In genomic region chr1:2126331-2127180, GRCh38 we compare ENCODE assay signal across 11 cellular contexts.
DNase-seq lines count a peak whose midpoint lies in the region; ATAC-seq and TF ChIP-seq lines count a peak whose summit lies in the region.
"Had no signal": no experiment of that assay in that cellular context is flagged by ENCODE, and none has a peak within 500 bp of the region (broad histone marks: within the 10 kb centered on the region; RNA-seq: fewer than 3 reads in every experiment).

No MANE protein-coding gene starts in this region.

- CTCF ChIA-PET in HEK293 (lab: Yijun Ruan, JAX) = no interaction called here

- no peaks in the 10 kb centered on the region for H3K36me3 Mint-ChIP-seq in activated naive CD8-positive, alpha-beta T cell treated with anti-CD3 and anti-CD28 coated beads for 36 hours
- H3K36me3 Mint-ChIP-seq in memory B cell = no peaks in the 10 kb centered on the region

- H3K4me3 ChIP-seq in HEK293 (ENCODE audit: low read depth, low read length) = no peak overlapping the region
- H3K4me3 ChIP-seq: psoas muscle had no signal

- ATAC-seq in memory B cell (ENCODE audit: low read depth) (peak; percentile 68), GM18909 (IDR thresholded peaks at IDR 0.05; ENCODE audit: poor library complexity, unreplicated experiment) (no peak), GM18858 (IDR thresholded peaks at IDR 0.05; ENCODE audit: unreplicated experiment) (no peak), HG03108 (IDR thresholded peaks at IDR 0.05; ENCODE audit: unreplicated experiment) (no peak)
- ATAC-seq: psoas muscle had no signal

- no peaks in the 10 kb centered on the region for H3K27me3 Mint-ChIP-seq in activated naive CD8-positive, alpha-beta T cell treated with anti-CD3 and anti-CD28 coated beads for 36 hours
- no peaks in the 10 kb centered on the region for H3K27me3 Mint-ChIP-seq in memory B cell

- peak overlapping the region; percentile 63 for H3K4me3 Mint-ChIP-seq in activated naive CD8-positive, alpha-beta T cell treated with anti-CD3 and anti-CD28 coated beads for 36 hours
- peak overlapping the region; percentile 87 for H3K4me3 Mint-ChIP-seq in memory B cell

- DNase-seq in AML-193 (lab: John Stamatoyannopoulos, UW) (peak; percentile 8 to 37), memory B cell (ENCODE audit: low spot score in 2 of 2) (no peak)
- DNase-seq in activated naive CD8-positive, alpha-beta T cell treated with anti-CD3 and anti-CD28 coated beads for 36 hours = no peak
- DNase-seq in stimulated activated CD4-positive, alpha-beta T cell treated with anti-CD3 and anti-CD28 coated beads, Interleukin-2, amount 100 ng/mL, for 24 hours = no peak
- DNase-seq: COR-L47, NCI-H2171 treated with DMSO at 0.1 percent for 48 hours had no signal

- no peak overlapping the region for H3K27ac ChIP-seq in HEK293 (ENCODE audit: extremely low read depth, low read depth, low read length)
- H3K27ac ChIP-seq: psoas muscle had no signal

- peak overlapping the region; percentile 41 for H3K27ac Mint-ChIP-seq in activated naive CD8-positive, alpha-beta T cell treated with anti-CD3 and anti-CD28 coated beads for 36 hours
- peak overlapping the region; percentile 73 for H3K27ac Mint-ChIP-seq in memory B cell

- H3K4me1 Mint-ChIP-seq in activated naive CD8-positive, alpha-beta T cell treated with anti-CD3 and anti-CD28 coated beads for 36 hours = peaks cover 6% of the 10 kb centered on the region
- H3K4me1 Mint-ChIP-seq in memory B cell = peaks cover 20% of the 10 kb centered on the region

- H3K9me3 ChIP-seq in HEK293 (ENCODE audit: control insufficient read depth, insufficient read depth, low read depth, low read length) = no peaks in the 10 kb centered on the region
- H3K9me3 ChIP-seq: psoas muscle had no signal

- POLR2A ChIA-PET in HEK293 (lab: Yijun Ruan, JAX) = no interaction called here

- no peaks in the 10 kb centered on the region for H3K36me3 ChIP-seq in HEK293 (ENCODE audit: control insufficient read depth in 2 of 2, insufficient read depth in 1 of 2, low read length in 2 of 2)

- TF ChIP-seq CTCF in HEK293 (tag by site-specific recombination; IDR thresholded peaks at IDR 0.05) = no peak

- H3K4me1 ChIP-seq in HEK293 (ENCODE audit: control insufficient read depth, insufficient read depth, low read length) = no peaks in the 10 kb centered on the region
- H3K4me1 ChIP-seq: psoas muscle had no signal

- peaks cover 6% of the 10 kb centered on the region for H3K9me3 Mint-ChIP-seq in activated naive CD8-positive, alpha-beta T cell treated with anti-CD3 and anti-CD28 coated beads for 36 hours
- H3K9me3 Mint-ChIP-seq in memory B cell = no peaks in the 10 kb centered on the region

TF ChIP-seq in HEK293, 187 proteins besides CTCF, POLR2A, EP300 and RAD21:
- TF ChIP-seq, protein P1, sequence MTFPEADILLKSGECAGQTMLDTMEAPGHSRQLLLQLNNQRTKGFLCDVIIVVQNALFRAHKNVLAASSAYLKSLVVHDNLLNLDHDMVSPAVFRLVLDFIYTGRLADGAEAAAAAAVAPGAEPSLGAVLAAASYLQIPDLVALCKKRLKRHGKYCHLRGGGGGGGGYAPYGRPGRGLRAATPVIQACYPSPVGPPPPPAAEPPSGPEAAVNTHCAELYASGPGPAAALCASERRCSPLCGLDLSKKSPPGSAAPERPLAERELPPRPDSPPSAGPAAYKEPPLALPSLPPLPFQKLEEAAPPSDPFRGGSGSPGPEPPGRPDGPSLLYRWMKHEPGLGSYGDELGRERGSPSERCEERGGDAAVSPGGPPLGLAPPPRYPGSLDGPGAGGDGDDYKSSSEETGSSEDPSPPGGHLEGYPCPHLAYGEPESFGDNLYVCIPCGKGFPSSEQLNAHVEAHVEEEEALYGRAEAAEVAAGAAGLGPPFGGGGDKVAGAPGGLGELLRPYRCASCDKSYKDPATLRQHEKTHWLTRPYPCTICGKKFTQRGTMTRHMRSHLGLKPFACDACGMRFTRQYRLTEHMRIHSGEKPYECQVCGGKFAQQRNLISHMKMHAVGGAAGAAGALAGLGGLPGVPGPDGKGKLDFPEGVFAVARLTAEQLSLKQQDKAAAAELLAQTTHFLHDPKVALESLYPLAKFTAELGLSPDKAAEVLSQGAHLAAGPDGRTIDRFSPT (tag by site-specific recombination; IDR thresholded peaks at IDR 0.05) = 0 out of 2 replicates have a peak, but pooled peaks have one; percentile 12
- no peak for TF ChIP-seq ZNF2 (tag by site-specific recombination; IDR thresholded peaks at IDR 0.05)

Comparison
In these comparisons a context has a peak if more than half of its experiments do, and no peak if none do; other contexts are left out.
1. DNase-seq: peak in AML-193 (2 of 2); none in activated naive CD8-positive, alpha-beta T cell treated with anti-CD3 and anti-CD28 coated beads for 36 hours (single experiment), memory B cell (0 of 2) and stimulated activated CD4-positive, alpha-beta T cell treated with anti-CD3 and anti-CD28 coated beads, Interleukin-2, amount 100 ng/mL, for 24 hours (0 of 2).